15 cellular contexts compared by ENCODE assay signal in the genomic region with DNA sequence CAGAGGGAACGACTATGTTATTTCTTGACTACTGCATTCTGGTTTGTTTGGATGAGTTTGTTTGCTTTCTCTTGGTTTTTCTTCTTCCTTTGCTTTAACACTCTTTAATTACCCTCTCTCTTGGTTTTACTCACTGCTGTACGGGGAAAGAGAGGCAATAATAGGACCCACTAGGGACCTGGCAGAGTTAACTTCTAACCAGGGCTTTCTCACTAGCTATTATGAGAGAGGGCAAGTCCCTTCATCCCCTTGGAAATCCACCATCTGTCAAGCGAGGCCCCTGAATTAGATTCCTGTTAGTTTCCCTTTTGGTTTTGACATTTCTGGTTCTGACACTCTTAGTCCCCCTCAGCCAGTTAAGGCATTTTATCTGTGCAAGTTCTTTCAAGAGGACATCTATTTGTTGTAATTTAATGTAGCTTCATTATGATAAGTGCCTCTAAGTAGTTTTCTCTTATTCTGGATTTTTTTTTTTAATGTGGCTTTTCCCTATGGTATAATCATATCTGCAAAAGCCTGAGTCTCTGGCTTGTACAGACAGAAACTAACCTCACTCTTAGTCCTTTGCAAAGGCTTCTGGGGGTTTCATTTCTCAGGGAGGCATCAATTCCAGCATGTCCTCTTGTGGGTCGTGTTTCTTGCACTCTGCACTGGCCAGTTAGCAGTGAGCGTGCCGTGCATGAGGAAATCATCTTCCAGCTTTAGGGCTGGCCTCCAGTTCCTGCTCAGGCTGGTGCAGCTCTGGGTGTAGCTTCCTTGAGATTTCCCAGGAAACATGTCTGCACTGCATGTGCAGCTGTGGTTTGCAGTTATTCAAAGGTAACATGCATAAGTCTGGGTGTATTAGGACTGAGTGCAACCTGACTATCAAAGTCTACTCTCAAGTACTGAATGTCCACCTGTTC.
DNase-seq lines count a peak whose midpoint lies in the region; ATAC-seq, FAIRE-seq and TF ChIP-seq lines count a peak whose summit lies in the region.
"Had no signal": no experiment of that assay in that cellular context is flagged by ENCODE, and none has a peak within 500 bp of the region (broad histone marks: within the 10 kb centered on the region; RNA-seq: fewer than 3 reads in every experiment).

No MANE protein-coding gene starts in this region.

- peak; percentile 33 for DNase-seq in CD1c-positive myeloid dendritic cell (ENCODE audit: extremely low spot score)
- DNase-seq in GM19239 (ENCODE audit: insufficient read length, low spot score), result peak; percentile 12
- DNase-seq in T-cell, result no peak
- no peak for DNase-seq in activated CD4-positive, CD25-positive, alpha-beta regulatory T cell (lab: John Stamatoyannopoulos, UW)
- DNase-seq in BE2C, result no peak
- DNase-seq in NCI-H446 treated with DMSO at 0.1 percent for 48 hours (lab: John Stamatoyannopoulos, UW), result no peak
- DNase-seq: activated CD8-positive, alpha-beta memory T cell treated with anti-CD3 and anti-CD28 coated beads for 24 hours; activated naive CD8-positive, alpha-beta T cell treated with anti-CD3 and anti-CD28 coated beads, Interleukin-2, amount 10 ng/mL, durations not matched to agents 7 days and 5 days; cortex of kidney; DMS 273 treated with DMSO at 0.1 percent for 48 hours; NCI-H2029 had no signal

- H3K36me3 Mint-ChIP-seq in T-cell, result no peaks in the 10 kb centered on the region
- H3K36me3 Mint-ChIP-seq: activated naive CD8-positive, alpha-beta T cell treated with anti-CD3 and anti-CD28 coated beads, Interleukin-2, amount 10 ng/mL, durations not matched to agents 7 days and 5 days had no signal

- no peak overlapping the region for H3K27ac Mint-ChIP-seq in T-cell
- H3K27ac Mint-ChIP-seq: activated naive CD8-positive, alpha-beta T cell treated with anti-CD3 and anti-CD28 coated beads, Interleukin-2, amount 10 ng/mL, durations not matched to agents 7 days and 5 days had no signal

- no peak for FAIRE-seq in GM19239 (lab: Jason Lieb, UNC)
- FAIRE-seq: islet of Langerhans had no signal

- H3K9me3 ChIP-seq in BE2C, result no peaks in the 10 kb centered on the region

- H3K36me3 ChIP-seq in BE2C, result no peaks in the 10 kb centered on the region

- H3K4me3 ChIP-seq in BE2C (ENCODE audit: low read depth, low read length), result no peak overlapping the region

- H3K4me1 ChIP-seq in BE2C, result no peaks in the 10 kb centered on the region

- H3K27me3 Mint-ChIP-seq in T-cell, result peaks cover 39% of the 10 kb centered on the region in 2 donors

- peak; percentile 59 for ATAC-seq in HG02763 (IDR thresholded peaks at IDR 0.05; ENCODE audit: unreplicated experiment)
- peak; percentile 60 for ATAC-seq in HG03571 (IDR thresholded peaks at IDR 0.05; ENCODE audit: unreplicated experiment)
- no peak for ATAC-seq in T-cell (replicated peaks in 1 of 4)
- ATAC-seq: right cardiac atrium had no signal

- H3K27me3 ChIP-seq in BE2C, result peaks cover 17% of the 10 kb centered on the region

- TF ChIP-seq CTCF in BE2C (IDR thresholded peaks at IDR 0.05; ENCODE audit: low read depth, low read length), result no peak

- H3K4me3 Mint-ChIP-seq in T-cell, result no peak overlapping the region
- H3K4me3 Mint-ChIP-seq: activated naive CD8-positive, alpha-beta T cell treated with anti-CD3 and anti-CD28 coated beads, Interleukin-2, amount 10 ng/mL, durations not matched to agents 7 days and 5 days had no signal

- H3K4me1 Mint-ChIP-seq in T-cell, result peaks cover 7 to 19% (median 18%) of the 10 kb centered on the region in 3 donors

- no peaks in the 10 kb centered on the region for H3K9me3 Mint-ChIP-seq in T-cell
- H3K9me3 Mint-ChIP-seq: activated naive CD8-positive, alpha-beta T cell treated with anti-CD3 and anti-CD28 coated beads, Interleukin-2, amount 10 ng/mL, durations not matched to agents 7 days and 5 days had no signal

- POLR2A ChIA-PET in T-cell (lab: Charles Lee), result interaction anchor here in 1 of 2 donors (0.6 kb wide), 1 partner anchor 1503 kb away, joined by 4 read pairs; no protein-coding TSS in a partner anchor

- CTCF ChIA-PET in T-cell (lab: Charles Lee), result interaction anchor here in 1 of 2 donors (0.6 kb wide), 2 partner anchors 283 to 1250 kb away, joined by 3 read pairs; no protein-coding TSS in a partner anchor

Comparison
In these comparisons a context has a peak if more than half of its experiments do, and no peak if none do; other contexts are left out.
1. DNase-seq: peak in CD1c-positive myeloid dendritic cell (single experiment) and GM19239 (single experiment); none in T-cell (0 of 34), activated CD4-positive, CD25-positive, alpha-beta regulatory T cell (0 of 4), BE2C (single experiment) and NCI-H446 treated with DMSO at 0.1 percent for 48 hours (single experiment).
2. ATAC-seq: peak in HG02763 (single experiment) and HG03571 (single experiment); none in T-cell (0 of 4).